Comparison of ENCODE assay signal across 9 cellular contexts in the genomic region with DNA sequence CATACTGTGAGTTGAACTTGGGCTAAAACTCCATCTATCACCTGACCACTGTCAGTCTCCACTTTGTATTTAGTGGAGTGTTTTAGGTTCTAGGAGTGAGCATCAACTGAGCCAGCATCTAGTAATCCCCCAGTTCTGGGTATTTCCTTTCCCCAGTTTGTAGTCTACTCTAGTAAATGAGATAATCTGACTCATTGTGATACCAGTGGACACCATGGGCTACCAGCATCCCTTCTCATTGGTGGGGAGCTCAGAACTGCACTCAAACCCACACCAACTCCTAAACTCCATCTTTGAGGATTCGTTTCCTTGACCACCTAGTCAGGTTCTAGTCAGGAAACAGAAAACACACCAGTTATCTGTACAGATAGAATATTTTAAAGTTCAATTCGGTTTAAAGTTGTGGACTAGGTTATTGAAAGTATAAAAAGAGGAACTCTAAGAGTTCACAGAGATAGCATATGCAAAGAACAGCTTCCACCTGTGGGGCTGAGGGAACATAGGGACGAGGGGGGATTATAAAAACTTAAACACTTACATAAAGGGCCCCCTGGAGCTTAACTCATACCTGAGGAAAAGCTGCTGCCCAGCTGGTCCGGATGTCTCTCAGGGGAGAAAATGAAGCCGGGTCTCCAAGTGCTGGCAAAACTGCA. TPM values are rescaled to one million over a fixed set of nuclear protein-coding genes. Genes with fewer than 3 reads are reported as not detected.
A peak's percentile ranks its signal among the peaks of the same experiment; 100 is the strongest.
DNase-seq lines count a peak whose midpoint lies in the region; ATAC-seq and TF ChIP-seq lines count a peak whose summit lies in the region.
"Had no signal": no experiment of that assay in that cellular context is flagged by ENCODE, and none has a peak within 500 bp of the region (broad histone marks: within the 10 kb centered on the region; RNA-seq: fewer than 3 reads in every experiment).

No MANE protein-coding gene starts in this region.

- TF ChIP-seq CTCF in CD14-positive monocyte (IDR thresholded peaks at IDR 0.05) (no peak), SU-DHL-6 (IDR thresholded peaks at IDR 0.05; ENCODE audit: insufficient read depth, low read length, poor library complexity, severe bottlenecking) (no peak), upper lobe of left lung (IDR thresholded peaks at IDR 0.05) (no peak)

- H3K27me3 Mint-ChIP-seq in CD14-positive monocyte (ENCODE audit: low read depth in 3 of 3) = peaks cover 0 to 2% (median 0%) of the 10 kb centered on the region in 3 donors

- H3K4me2 ChIP-seq in SU-DHL-6 (ENCODE audit: low read depth, low read length, poor library complexity, severe bottlenecking) = peak overlapping the region; percentile 16

- no peaks in the 10 kb centered on the region for H3K9me3 Mint-ChIP-seq in CD14-positive monocyte

- no peaks in the 10 kb centered on the region for H4K20me1 ChIP-seq in SU-DHL-6 (ENCODE audit: low read depth, low read length)

- H3K27ac Mint-ChIP-seq in CD14-positive monocyte = peak overlapping the region in 5 of 7 donors; percentile 8 to 42 (median 33)

- H3K27ac ChIP-seq in SU-DHL-6 (ENCODE audit: low read depth, low read length) (peak overlapping the region; percentile 38), upper lobe of left lung (no peak overlapping the region)
- H3K27ac ChIP-seq: thoracic aorta had no signal

- no peak for TF ChIP-seq EP300 in upper lobe of left lung (IDR thresholded peaks at IDR 0.05)

- no peak overlapping the region for H2AFZ ChIP-seq in SU-DHL-6 (ENCODE audit: low read depth, low read length, severe bottlenecking)

- WGBS in upper lobe of left lung, 2 donors = 83 to 86% methylated on average over 5 of the region's 5 CpGs

- intact Hi-C loops in CD14-positive monocyte (cut with micrococcal nuclease) = no loop called here

- TF ChIP-seq POLR2A in upper lobe of left lung (IDR thresholded peaks at IDR 0.05) = no peak

- H3F3A ChIP-seq in SU-DHL-6 (ENCODE audit: insufficient read depth) = peaks cover 7% of the 10 kb centered on the region; the same call in 1 of the 2 replicates

- H3K36me3 ChIP-seq in SU-DHL-6 (ENCODE audit: low read length) = no peaks in the 10 kb centered on the region
- peaks cover 0 to 49% (median 10%) of the 10 kb centered on the region in 4 donors for H3K36me3 ChIP-seq in upper lobe of left lung

- H3K27me3 ChIP-seq in SU-DHL-6 (ENCODE audit: low read length) (no peaks in the 10 kb centered on the region), upper lobe of left lung (no peaks in the 10 kb centered on the region)

- no peak overlapping the region for H3K9ac ChIP-seq in SU-DHL-6 (ENCODE audit: low read length)

- no peaks in the 10 kb centered on the region for H3K4me1 Mint-ChIP-seq in CD14-positive monocyte

- ATAC-seq in GM19035 (IDR thresholded peaks at IDR 0.05; ENCODE audit: unreplicated experiment) (peak; percentile 90), HG02938 (IDR thresholded peaks at IDR 0.05; ENCODE audit: unreplicated experiment) (peak; percentile 94), upper lobe of left lung (ENCODE audit: low FRiP score in 2 of 2) (no peak)

- H3K9me2 ChIP-seq in SU-DHL-6 (replicated peaks; ENCODE audit: insufficient read depth, low read length) = no peaks in the 10 kb centered on the region

- no peak overlapping the region for H3K4me3 ChIP-seq in SU-DHL-6 (ENCODE audit: insufficient read depth, low read length, poor library complexity, severe bottlenecking)
- no peak overlapping the region for H3K4me3 ChIP-seq in upper lobe of left lung
- H3K4me3 ChIP-seq: thoracic aorta had no signal

- H3K9me3 ChIP-seq in SU-DHL-6 (ENCODE audit: insufficient read depth, low read length) (no peaks in the 10 kb centered on the region), upper lobe of left lung (no peaks in the 10 kb centered on the region)
- H3K9me3 ChIP-seq: thoracic aorta had no signal

- DNase-seq in CD14-positive monocyte (ENCODE audit: low spot score) = no peak
- DNase-seq in upper lobe of left lung = no peak
- no peak for DNase-seq in NCI-H774 (lab: John Stamatoyannopoulos, UW)
- DNase-seq in NCI-H146 (lab: John Stamatoyannopoulos, UW) = no peak
- DNase-seq in Kasumi-1 (lab: John Stamatoyannopoulos, UW) = no peak

- no peaks in the 10 kb centered on the region for H3K79me2 ChIP-seq in SU-DHL-6 (ENCODE audit: insufficient read depth, low read length)

- peaks cover 39 to 77% of the 10 kb centered on the region in 2 donors for H3K36me3 Mint-ChIP-seq in CD14-positive monocyte

- H3K4me1 ChIP-seq in upper lobe of left lung = no peaks in the 10 kb centered on the region

- no peak overlapping the region for H3K4me3 Mint-ChIP-seq in CD14-positive monocyte

RNA-seq across cellular contexts. Expression of gene LEO1, which starts 36.0 kb away (rescaled TPM):
- polyA plus RNA-seq in CD14-positive monocyte = 1 to 10 TPM; 4.7 to 9.3 TPM
- 10 to 100 TPM in 4 of 6 donors, 1 to 10 TPM in 2; 9.8 to 25.1 (median 14.2) TPM for total RNA-seq in upper lobe of left lung

Comparison
In these comparisons a context has a peak if more than half of its experiments do, and no peak if none do; other contexts are left out.
1. ATAC-seq: peak in GM19035 (single experiment) and HG02938 (single experiment); none in upper lobe of left lung (0 of 2).